ENCODE assay signal across 26 cellular contexts in the genomic region with DNA sequence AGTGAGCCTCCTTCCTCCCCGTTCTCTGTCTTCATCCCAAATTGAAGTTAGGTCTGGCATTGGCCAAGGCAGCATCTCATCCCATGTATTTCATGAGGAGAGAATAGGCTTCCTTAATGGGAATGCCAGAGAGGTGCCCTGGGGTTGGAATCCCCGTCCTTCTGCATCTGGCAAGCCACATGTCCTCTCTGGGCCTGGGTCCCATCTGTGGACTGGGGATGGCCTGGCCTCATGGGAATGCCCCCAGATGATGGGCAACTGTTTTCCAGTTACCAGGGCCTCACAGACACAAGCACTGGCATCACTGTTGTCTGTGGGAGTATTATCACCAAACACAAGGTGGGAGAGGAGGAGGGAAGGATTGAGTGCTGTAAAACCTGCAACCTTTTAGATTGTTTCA.
"Had no signal": no experiment of that assay in that cellular context is flagged by ENCODE, and none has a peak within 500 bp of the region (broad histone marks: within the 10 kb centered on the region; RNA-seq: fewer than 3 reads in every experiment).

No MANE protein-coding gene starts in this region.

- ATAC-seq: activated CD8-positive, alpha-beta T cell treated with anti-CD3 and anti-CD28 coated beads, Interleukin-2, amount 10 ng/mL, durations not matched to agents 7 days and 5 days; Panc1; Right ventricle myocardium inferior had no signal

- H3K4me3 Mint-ChIP-seq: activated CD8-positive, alpha-beta T cell treated with anti-CD3 and anti-CD28 coated beads, Interleukin-2, amount 10 ng/mL, durations not matched to agents 7 days and 5 days; activated naive CD4-positive, alpha-beta T cell treated with anti-CD3 and anti-CD28 coated beads for 36 hours; activated T-cell treated with anti-CD3 and anti-CD28 coated beads, Interleukin-2, amount 50 U/mL, for 4 hours; brain had no signal

- H3K27me3 ChIP-seq: cardiac muscle cell had no signal

- H3K27ac Mint-ChIP-seq: activated CD8-positive, alpha-beta T cell treated with anti-CD3 and anti-CD28 coated beads, Interleukin-2, amount 10 ng/mL, durations not matched to agents 7 days and 5 days; activated naive CD4-positive, alpha-beta T cell treated with anti-CD3 and anti-CD28 coated beads for 36 hours; activated naive CD8-positive, alpha-beta T cell had no signal

- H3K27ac ChIP-seq: cardiac muscle cell, SK-N-MC had no signal

- H3K4me3 ChIP-seq: cardiac muscle cell, SK-N-MC had no signal

- H3K36me3 ChIP-seq: cardiac muscle cell had no signal

- H3K36me3 Mint-ChIP-seq: activated naive CD8-positive, alpha-beta T cell; brain had no signal

- H3K9me3 Mint-ChIP-seq: activated naive CD4-positive, alpha-beta T cell treated with anti-CD3 and anti-CD28 coated beads for 36 hours; activated T-cell treated with anti-CD3 and anti-CD28 coated beads, Interleukin-2, amount 50 U/mL, for 4 hours; brain had no signal

- H3K27me3 Mint-ChIP-seq: activated naive CD8-positive, alpha-beta T cell had no signal

- DNase-seq: activated CD4-positive, alpha-beta T cell treated with anti-CD3 and anti-CD28 coated beads for 48 hours; activated CD4-positive, alpha-beta T cell treated with anti-CD3 and anti-CD28 coated beads, Interleukin-2, amount 50 U/mL, for 4 hours; activated CD4-positive, CD25-positive, alpha-beta regulatory T cell treated with anti-CD3 and anti-CD28 coated beads, Interleukin-2, amount 50 U/mL, for 72 hours; activated CD8-positive, alpha-beta T cell treated with anti-CD3 and anti-CD28 coated beads, Interleukin-2, amount 10 ng/mL, durations not matched to agents 7 days and 5 days; activated gamma-delta T cell; activated naive CD4-positive, alpha-beta T cell treated with anti-CD3 and anti-CD28 coated beads for 36 hours; activated T-cell treated with anti-CD3 and anti-CD28 coated beads, Interleukin-2, amount 50 U/mL, for 4 hours; amygdala; Karpas-422; MM.1S; NCI-H1105; NCI-H1436; NCI-H1694 treated with DMSO at 0.1 percent for 48 hours; NCI-H2029 treated with DMSO at 0.1 percent for 48 hours; NCI-H345; NCI-H510A; NCI-H526 treated with DMSO at 0.1 percent for 48 hours; NCI-H82; RPMI8226; SW 1271 had no signal
